Comparison of ENCODE assay signal across 1 cellular context in genomic region chr11:118939948-118940598, GRCh38.
A peak's percentile ranks its signal among the peaks of the same experiment; 100 is the strongest.
TF ChIP-seq lines count a peak whose summit lies in the region.

No MANE protein-coding gene starts in this region.

TF ChIP-seq in HEK293, 187 proteins besides CTCF, POLR2A, EP300 and RAD21:
- TF ChIP-seq, protein P1, sequence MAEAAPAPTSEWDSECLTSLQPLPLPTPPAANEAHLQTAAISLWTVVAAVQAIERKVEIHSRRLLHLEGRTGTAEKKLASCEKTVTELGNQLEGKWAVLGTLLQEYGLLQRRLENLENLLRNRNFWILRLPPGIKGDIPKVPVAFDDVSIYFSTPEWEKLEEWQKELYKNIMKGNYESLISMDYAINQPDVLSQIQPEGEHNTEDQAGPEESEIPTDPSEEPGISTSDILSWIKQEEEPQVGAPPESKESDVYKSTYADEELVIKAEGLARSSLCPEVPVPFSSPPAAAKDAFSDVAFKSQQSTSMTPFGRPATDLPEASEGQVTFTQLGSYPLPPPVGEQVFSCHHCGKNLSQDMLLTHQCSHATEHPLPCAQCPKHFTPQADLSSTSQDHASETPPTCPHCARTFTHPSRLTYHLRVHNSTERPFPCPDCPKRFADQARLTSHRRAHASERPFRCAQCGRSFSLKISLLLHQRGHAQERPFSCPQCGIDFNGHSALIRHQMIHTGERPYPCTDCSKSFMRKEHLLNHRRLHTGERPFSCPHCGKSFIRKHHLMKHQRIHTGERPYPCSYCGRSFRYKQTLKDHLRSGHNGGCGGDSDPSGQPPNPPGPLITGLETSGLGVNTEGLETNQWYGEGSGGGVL (tag by site-specific recombination; IDR thresholded peaks at IDR 0.05) = peak; percentile 69
- TF ChIP-seq ZNF341 (tag by site-specific recombination; IDR thresholded peaks at IDR 0.05; ENCODE audit: low read depth) = peak; percentile 60
- TF ChIP-seq ZNF621 (tag by site-specific recombination; IDR thresholded peaks at IDR 0.05) = no peak
- 0 out of 2 replicates have a peak, but pooled peaks have one; percentile 13 for TF ChIP-seq ZIC2 (tag by site-specific recombination; IDR thresholded peaks at IDR 0.05)
- peak; percentile 70 for TF ChIP-seq PRDM10 (tag by site-specific recombination; IDR thresholded peaks at IDR 0.05)
- peak; percentile 33; the same call in 1 of the 2 replicates for TF ChIP-seq GLIS1 (tag by site-specific recombination; IDR thresholded peaks at IDR 0.05)
